Comparison of ENCODE assay signal across 26 cellular contexts in the genomic region with DNA sequence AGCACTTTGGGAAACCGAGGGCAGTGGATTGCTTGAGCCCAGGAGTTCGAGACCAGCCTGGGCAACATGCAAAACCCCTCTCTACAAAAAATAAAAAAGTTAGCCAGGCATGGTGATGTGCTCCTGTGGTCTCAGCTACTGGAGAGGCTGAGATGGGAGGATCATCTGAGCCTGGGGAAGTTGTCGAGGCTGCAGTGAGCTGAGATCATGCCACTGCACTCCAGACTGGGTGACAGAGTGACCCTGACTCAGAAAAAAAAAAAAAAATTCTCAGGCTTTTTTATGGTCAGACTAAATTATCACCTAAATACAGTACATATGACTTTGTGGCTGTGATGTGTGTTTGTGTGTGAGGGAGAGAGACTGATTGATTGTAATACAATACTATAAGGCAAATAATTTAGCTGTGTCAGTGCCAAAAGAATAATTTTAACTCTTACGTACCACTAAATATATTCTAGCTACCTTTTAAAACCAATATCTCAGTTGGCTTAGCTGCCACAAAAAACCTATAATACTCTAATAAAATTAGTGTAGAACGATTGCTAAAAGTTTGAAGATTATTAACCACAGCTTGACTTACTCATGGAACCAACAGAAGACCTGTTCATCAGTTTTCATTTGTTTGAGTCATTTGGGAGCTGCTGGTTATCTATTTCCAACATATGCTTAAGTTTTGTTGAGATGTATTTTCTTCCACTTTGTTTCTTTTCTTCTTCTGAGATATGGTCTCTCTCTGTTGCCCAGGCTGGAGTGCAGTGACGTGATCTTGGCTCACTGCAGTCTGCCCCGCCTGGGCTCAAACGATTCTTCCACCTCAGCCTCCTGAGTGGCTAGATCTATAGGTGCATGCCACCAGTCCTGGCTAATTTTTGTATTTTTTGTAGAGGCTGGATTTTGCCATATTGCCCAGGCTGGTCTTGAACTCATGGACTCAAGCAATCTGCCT. TPM values are rescaled to one million over a fixed set of nuclear protein-coding genes. Genes with fewer than 3 reads are reported as not detected.
DNase-seq lines count a peak whose midpoint lies in the region; ATAC-seq lines count a peak whose summit lies in the region.
"Had no signal": no experiment of that assay in that cellular context is flagged by ENCODE, and none has a peak within 500 bp of the region (broad histone marks: within the 10 kb centered on the region; RNA-seq: fewer than 3 reads in every experiment).

No MANE protein-coding gene starts in this region.

- H3K27ac ChIP-seq in mesenchymal stem cell (ENCODE audit: low read length, poor library complexity, severe bottlenecking): no peak overlapping the region
- H3K27ac ChIP-seq: C4-2B, KMS-11, tibial nerve, WERI-Rb-1 had no signal

- no peak overlapping the region for H3K4ac ChIP-seq in mesenchymal stem cell (ENCODE audit: low read depth in 1 of 2, low read length in 2 of 2)

- no peak overlapping the region for H3K4me2 ChIP-seq in mesenchymal stem cell (ENCODE audit: low read length, poor library complexity, severe bottlenecking)
- H3K4me2 ChIP-seq: KMS-11 had no signal

- no peak overlapping the region for H2BK12ac ChIP-seq in mesenchymal stem cell (ENCODE audit: low read length in 2 of 2)

- H3K9me3 ChIP-seq in mesenchymal stem cell (ENCODE audit: control insufficient read depth, low read length): no peaks in the 10 kb centered on the region
- H3K9me3 ChIP-seq: left lung, stomach, tibial nerve had no signal

- H3K36me3 ChIP-seq in mesenchymal stem cell (ENCODE audit: control insufficient read depth in 1 of 2, insufficient read depth in 2 of 2, low read depth in 1 of 2, low read length in 2 of 2): no peaks in the 10 kb centered on the region
- H3K36me3 ChIP-seq: left lung, tibial nerve, WERI-Rb-1 had no signal

- H3K36me3 Mint-ChIP-seq in activated naive CD8-positive, alpha-beta T cell: peaks cover 3% of the 10 kb centered on the region
- peaks cover 2% of the 10 kb centered on the region for H3K36me3 Mint-ChIP-seq in activated naive CD8-positive, alpha-beta T cell treated with anti-CD3 and anti-CD28 coated beads for 36 hours
- H3K36me3 Mint-ChIP-seq in dendritic cell treated with granulocyte-macrophage colony-stimulating factor and Interleukin-4, amounts not matched to agents 40 ng/mL and 50 ng/mL, for 4 days (ENCODE audit: low read depth): peaks cover 27% of the 10 kb centered on the region
- H3K36me3 Mint-ChIP-seq in stimulated activated naive B cell treated with anti-CD40 and anti-IgM and Interleukin-4, amounts not matched to agents 10 μg/mL and 1 μg/mL and 100 μg/mL, for 72 hours: peaks cover 4 to 11% of the 10 kb centered on the region in 2 donors
- H3K36me3 Mint-ChIP-seq: immature natural killer cell, naive B cell had no signal

- H3K79me1 ChIP-seq in mesenchymal stem cell (replicated peaks; ENCODE audit: low read length, poor library complexity, severe bottlenecking): peaks cover 19% of the 10 kb centered on the region

- no peak for DNase-seq in activated naive CD8-positive, alpha-beta T cell treated with anti-CD3 and anti-CD28 coated beads for 36 hours
- DNase-seq in MV-4-11 (lab: John Stamatoyannopoulos, UW) (peak; percentile 2), hypothalamus (lab: John Stamatoyannopoulos, UW) (no peak), mesenchymal stem cell (no peak)
- DNase-seq in stimulated activated naive B cell treated with anti-CD40 and anti-IgM and Interleukin-4, amounts not matched to agents 10 μg/mL and 1 μg/mL and 100 μg/mL, for 72 hours: no peak
- DNase-seq: activated CD8-positive, alpha-beta memory T cell treated with anti-CD3 and anti-CD28 coated beads, Interleukin-2, amount 50 U/mL, for 4 hours; hippocampal formation; immature natural killer cell; left lung; MM.1S; naive B cell; NCI-H1417 treated with DMSO at 0.1 percent for 48 hours; NCI-H2081; NCI-H345; NCI-H774; retina; stomach; WERI-Rb-1 had no signal

- H3K27me3 Mint-ChIP-seq in activated naive CD8-positive, alpha-beta T cell: no peaks in the 10 kb centered on the region
- H3K27me3 Mint-ChIP-seq in activated naive CD8-positive, alpha-beta T cell treated with anti-CD3 and anti-CD28 coated beads for 36 hours: no peaks in the 10 kb centered on the region
- H3K27me3 Mint-ChIP-seq in dendritic cell treated with granulocyte-macrophage colony-stimulating factor and Interleukin-4, amounts not matched to agents 40 ng/mL and 50 ng/mL, for 4 days: no peaks in the 10 kb centered on the region
- no peaks in the 10 kb centered on the region for H3K27me3 Mint-ChIP-seq in stimulated activated naive B cell treated with anti-CD40 and anti-IgM and Interleukin-4, amounts not matched to agents 10 μg/mL and 1 μg/mL and 100 μg/mL, for 72 hours
- H3K27me3 Mint-ChIP-seq: naive B cell had no signal

- no peak overlapping the region for H2AFZ ChIP-seq in mesenchymal stem cell (ENCODE audit: low read depth, low read length)

- peak overlapping the region; percentile 48 for H3K27ac Mint-ChIP-seq in activated naive CD8-positive, alpha-beta T cell
- no peak overlapping the region for H3K27ac Mint-ChIP-seq in activated naive CD8-positive, alpha-beta T cell treated with anti-CD3 and anti-CD28 coated beads for 36 hours
- peak overlapping the region; percentile 82 for H3K27ac Mint-ChIP-seq in dendritic cell treated with granulocyte-macrophage colony-stimulating factor and Interleukin-4, amounts not matched to agents 40 ng/mL and 50 ng/mL, for 4 days
- H3K27ac Mint-ChIP-seq in stimulated activated naive B cell treated with anti-CD40 and anti-IgM and Interleukin-4, amounts not matched to agents 10 μg/mL and 1 μg/mL and 100 μg/mL, for 72 hours: peak overlapping the region; percentile 81
- H3K27ac Mint-ChIP-seq: mesothelial cell of epicardium had no signal

- H3K9ac ChIP-seq in mesenchymal stem cell (ENCODE audit: low read length): no peak overlapping the region
- H3K9ac ChIP-seq: KMS-11 had no signal

- H3K27me3 ChIP-seq in mesenchymal stem cell (ENCODE audit: control insufficient read depth in 1 of 2, insufficient read depth in 1 of 2, low read length in 2 of 2): no peaks in the 10 kb centered on the region
- H3K27me3 ChIP-seq: left lung, stomach, tibial nerve had no signal

- no peak overlapping the region for H3K4me3 Mint-ChIP-seq in activated naive CD8-positive, alpha-beta T cell
- H3K4me3 Mint-ChIP-seq in activated naive CD8-positive, alpha-beta T cell treated with anti-CD3 and anti-CD28 coated beads for 36 hours: no peak overlapping the region
- no peak overlapping the region for H3K4me3 Mint-ChIP-seq in dendritic cell treated with granulocyte-macrophage colony-stimulating factor and Interleukin-4, amounts not matched to agents 40 ng/mL and 50 ng/mL, for 4 days
- H3K4me3 Mint-ChIP-seq in stimulated activated naive B cell treated with anti-CD40 and anti-IgM and Interleukin-4, amounts not matched to agents 10 μg/mL and 1 μg/mL and 100 μg/mL, for 72 hours: no peak overlapping the region
- H3K4me3 Mint-ChIP-seq: immature natural killer cell, mesothelial cell of epicardium had no signal

- H2BK15ac ChIP-seq in mesenchymal stem cell (ENCODE audit: low read depth, poor library complexity, severe bottlenecking): no peak overlapping the region

- no peaks in the 10 kb centered on the region for H3K9me3 Mint-ChIP-seq in activated naive CD8-positive, alpha-beta T cell (ENCODE audit: low read depth)
- no peaks in the 10 kb centered on the region for H3K9me3 Mint-ChIP-seq in activated naive CD8-positive, alpha-beta T cell treated with anti-CD3 and anti-CD28 coated beads for 36 hours
- H3K9me3 Mint-ChIP-seq in dendritic cell treated with granulocyte-macrophage colony-stimulating factor and Interleukin-4, amounts not matched to agents 40 ng/mL and 50 ng/mL, for 4 days: no peaks in the 10 kb centered on the region
- peaks cover under 1 to 2% of the 10 kb centered on the region in 2 donors for H3K9me3 Mint-ChIP-seq in stimulated activated naive B cell treated with anti-CD40 and anti-IgM and Interleukin-4, amounts not matched to agents 10 μg/mL and 1 μg/mL and 100 μg/mL, for 72 hours
- H3K9me3 Mint-ChIP-seq: immature natural killer cell, mesothelial cell of epicardium had no signal

- no peak for ATAC-seq in stimulated activated naive B cell treated with anti-CD40 and anti-IgM and Interleukin-4, amounts not matched to agents 10 μg/mL and 1 μg/mL and 100 μg/mL, for 72 hours (replicated peaks)
- ATAC-seq: HCT116, left lung had no signal

- no peak overlapping the region for H3K4me3 ChIP-seq in mesenchymal stem cell (ENCODE audit: insufficient read depth in 1 of 2, low read depth in 1 of 2, low read length in 2 of 2)
- H3K4me3 ChIP-seq: left lung, skin epidermis, stomach, tibial nerve had no signal

- no peak overlapping the region for H4K8ac ChIP-seq in mesenchymal stem cell (ENCODE audit: low read length)

- no peak overlapping the region for H2BK5ac ChIP-seq in mesenchymal stem cell (ENCODE audit: low read depth, low read length, poor library complexity, severe bottlenecking)

- H2AK5ac ChIP-seq in mesenchymal stem cell (ENCODE audit: low read length, severe bottlenecking): no peak overlapping the region

- no peak overlapping the region for H3K14ac ChIP-seq in mesenchymal stem cell (ENCODE audit: low read length in 2 of 2)

- H3K23ac ChIP-seq in mesenchymal stem cell (ENCODE audit: low read length in 2 of 2): no peak overlapping the region

- H4K91ac ChIP-seq in mesenchymal stem cell (ENCODE audit: low read length): no peak overlapping the region

- no peak overlapping the region for H3K18ac ChIP-seq in mesenchymal stem cell (ENCODE audit: low read depth in 1 of 2, low read length in 2 of 2)

- WGBS in mesenchymal stem cell: 98% methylated on average over 7 of the region's 8 CpGs

- H2BK120ac ChIP-seq in mesenchymal stem cell (ENCODE audit: low read depth, low read length): no peak overlapping the region

- intact Hi-C loops in dendritic cell treated with granulocyte-macrophage colony-stimulating factor and Interleukin-4, amounts not matched to agents 40 ng/mL and 50 ng/mL, for 4 days (cut with micrococcal nuclease): no loop called here

- H3K4me1 ChIP-seq in mesenchymal stem cell (ENCODE audit: control insufficient read depth, insufficient read depth, low read depth, low read length): peaks cover 6% of the 10 kb centered on the region

- peaks cover 53% of the 10 kb centered on the region for H3K4me1 Mint-ChIP-seq in activated naive CD8-positive, alpha-beta T cell (ENCODE audit: low read depth)
- peaks cover 52% of the 10 kb centered on the region for H3K4me1 Mint-ChIP-seq in activated naive CD8-positive, alpha-beta T cell treated with anti-CD3 and anti-CD28 coated beads for 36 hours
- H3K4me1 Mint-ChIP-seq in dendritic cell treated with granulocyte-macrophage colony-stimulating factor and Interleukin-4, amounts not matched to agents 40 ng/mL and 50 ng/mL, for 4 days (ENCODE audit: low read depth): peaks cover 75% of the 10 kb centered on the region
- peaks cover 29 to 79% of the 10 kb centered on the region in 2 donors for H3K4me1 Mint-ChIP-seq in stimulated activated naive B cell treated with anti-CD40 and anti-IgM and Interleukin-4, amounts not matched to agents 10 μg/mL and 1 μg/mL and 100 μg/mL, for 72 hours

RNA-seq across cellular contexts. Expression of a gene that starts 58.0 kb away (rescaled TPM):
- total RNA-seq in activated naive CD8-positive, alpha-beta T cell treated with anti-CD3 and anti-CD28 coated beads for 36 hours: 10 to 100 TPM; 21.4 to 22.5 TPM
- polyA plus RNA-seq in mesenchymal stem cell (2013, experiment 1 of 2): 8.0 TPM
- polyA plus RNA-seq in mesenchymal stem cell (2013, experiment 2 of 2): 7.7 TPM
